In the genomic region with DNA sequence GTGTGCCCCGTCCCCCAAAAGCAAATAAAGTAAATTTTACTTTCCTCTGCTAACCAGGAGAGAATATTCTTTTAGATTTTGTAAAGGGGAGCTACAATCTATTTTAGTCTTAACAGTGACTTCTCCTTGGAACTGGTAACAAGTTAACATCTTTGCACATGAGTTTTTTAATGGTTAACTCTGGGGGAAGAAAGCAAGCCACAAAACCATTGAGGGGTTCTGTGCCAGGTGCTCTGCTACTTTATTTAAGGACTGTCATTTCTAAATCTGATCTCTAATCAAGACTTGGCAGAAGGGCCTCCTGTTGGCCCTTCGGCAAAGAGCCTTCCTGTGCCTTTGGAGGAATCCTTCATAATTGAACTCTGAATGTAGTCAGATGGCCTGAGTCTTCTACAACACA, we compare ENCODE assay signal across 17 cellular contexts.
"Had no signal": no experiment of that assay in that cellular context is flagged by ENCODE, and none has a peak within 500 bp of the region (broad histone marks: within the 10 kb centered on the region; RNA-seq: fewer than 3 reads in every experiment).

No MANE protein-coding gene starts in this region.

- H3K79me2 ChIP-seq: parathyroid adenoma had no signal

- H3K36me3 ChIP-seq: sigmoid colon, spleen, thoracic aorta had no signal

- ATAC-seq: activated CD8-positive, alpha-beta memory T cell treated with anti-CD3 and anti-CD28 coated beads, Interleukin-2, amount 10 ng/mL, durations not matched to agents 7 days and 5 days; effector memory CD8-positive, alpha-beta T cell; left cardiac atrium; natural killer cell; stimulated activated naive B cell treated with anti-CD40 and anti-IgM and Interleukin-4, amounts not matched to agents 10 μg/mL and 1 μg/mL and 100 μg/mL, for 72 hours had no signal

- H3K27me3 ChIP-seq: sigmoid colon, spleen had no signal

- DNase-seq: activated B cell treated with CpG ODN at 0.5 μM for 24 hours; activated CD4-positive, alpha-beta memory T cell treated with anti-CD3 and anti-CD28 coated beads, Interleukin-2, amount 10 ng/mL, durations not matched to agents 7 days and 5 days; activated CD4-positive, alpha-beta T cell treated with anti-CD3 and anti-CD28 coated beads for 4 hours; activated CD8-positive, alpha-beta memory T cell treated with anti-CD3 and anti-CD28 coated beads, Interleukin-2, amount 10 ng/mL, durations not matched to agents 7 days and 5 days; activated naive CD4-positive, alpha-beta T cell; activated naive CD8-positive, alpha-beta T cell treated with anti-CD3 and anti-CD28 coated beads, Interleukin-2, amount 10 ng/mL, durations not matched to agents 7 days and 5 days; amygdala; effector memory CD8-positive, alpha-beta T cell; left cardiac atrium; mesendoderm; natural killer cell; sigmoid colon; spleen; stimulated activated CD4-positive, alpha-beta T cell treated with anti-CD3 and anti-CD28 coated beads, Interleukin-4, amount 100 ng/mL, for 4 hours; stimulated activated naive B cell treated with anti-CD40 and anti-IgM and Interleukin-4, amounts not matched to agents 10 μg/mL and 1 μg/mL and 100 μg/mL, for 72 hours had no signal

- H3K9ac ChIP-seq: parathyroid adenoma had no signal

- H3K4me3 ChIP-seq: sigmoid colon, spleen, thoracic aorta had no signal

- H3K4me1 ChIP-seq: parathyroid adenoma, spleen had no signal

- H3K27ac ChIP-seq: parathyroid adenoma, sigmoid colon, spleen, thoracic aorta had no signal

- H2AFZ ChIP-seq: parathyroid adenoma had no signal

- H3K9me3 ChIP-seq: sigmoid colon, spleen, thoracic aorta had no signal
